8 cellular contexts compared by ENCODE assay signal in genomic region chr4:113979157-113979972, GRCh38. TPM values are rescaled to one million over a fixed set of nuclear protein-coding genes. Genes with fewer than 3 reads are reported as not detected.
DNase-seq lines count a peak whose midpoint lies in the region; ATAC-seq and TF ChIP-seq lines count a peak whose summit lies in the region.

Gene ARSJ (minus strand): TSS chr4:113979647. CDS start chr4:113978834, 813 bp downstream.

- peak; percentile 81 for ATAC-seq in Right ventricle myocardium superior (ENCODE audit: poor library complexity)
- no peak for ATAC-seq in HG02798 (IDR thresholded peaks at IDR 0.05; ENCODE audit: poor library complexity, unreplicated experiment)

- in situ Hi-C loops in GM13976 (cut with MboI; ENCODE audit: low sequenced_read_pairs, unreplicated experiment), result no loop called here

- no peak for TF ChIP-seq CTCF in GM13976 (IDR thresholded peaks at IDR 0.05; ENCODE audit: borderline replicate concordance, control extremely low read depth, extremely low read depth, insufficient read depth, missing control alignments)

- DNase-seq in GM13976 (ENCODE audit: low spot score), result peak; percentile 27
- DNase-seq in NCI-H69 (lab: John Stamatoyannopoulos, UW), result peak; percentile 92
- peak in 32 of 56 donors; percentile 8 to 62 (median 32) for DNase-seq in amygdala (lab: John Stamatoyannopoulos, UW)
- DNase-seq in Right ventricle myocardium superior, result peak; percentile 67
- peak in 32 of 56 donors; percentile 8 to 57 (median 36) for DNase-seq in nucleus accumbens (lab: John Stamatoyannopoulos, UW)
- DNase-seq in activated CD4-positive, CD25-positive, alpha-beta regulatory T cell treated with anti-CD3 and anti-CD28 coated beads, Interleukin-2, amount 50 U/mL, for 72 hours, result no peak
- no peak for DNase-seq in middle frontal gyrus (ENCODE audit: extremely low spot score, low spot score)

- intact Hi-C loops in Right ventricle myocardium superior (cut with DNase I), result no loop called here

RNA-seq across cellular contexts. Expression of gene ARSJ, which starts in this region (rescaled TPM):
- total RNA-seq in Right ventricle myocardium superior, result 0.70 TPM

Comparison
In these comparisons a context has a peak if more than half of its experiments do, and no peak if none do; other contexts are left out.
1. Peak in DNase-seq and ATAC-seq in Right ventricle myocardium superior; RNA of the gene not detected or under 1 TPM.
2. DNase-seq: peak in GM13976 (single experiment), NCI-H69 (single experiment), amygdala (32 of 56) and nucleus accumbens (32 of 56); none in activated CD4-positive, CD25-positive, alpha-beta regulatory T cell treated with anti-CD3 and anti-CD28 coated beads, Interleukin-2, amount 50 U/mL, for 72 hours (single experiment) and middle frontal gyrus (single experiment).